Comparison of ENCODE assay signal across 16 cellular contexts in the genomic region with DNA sequence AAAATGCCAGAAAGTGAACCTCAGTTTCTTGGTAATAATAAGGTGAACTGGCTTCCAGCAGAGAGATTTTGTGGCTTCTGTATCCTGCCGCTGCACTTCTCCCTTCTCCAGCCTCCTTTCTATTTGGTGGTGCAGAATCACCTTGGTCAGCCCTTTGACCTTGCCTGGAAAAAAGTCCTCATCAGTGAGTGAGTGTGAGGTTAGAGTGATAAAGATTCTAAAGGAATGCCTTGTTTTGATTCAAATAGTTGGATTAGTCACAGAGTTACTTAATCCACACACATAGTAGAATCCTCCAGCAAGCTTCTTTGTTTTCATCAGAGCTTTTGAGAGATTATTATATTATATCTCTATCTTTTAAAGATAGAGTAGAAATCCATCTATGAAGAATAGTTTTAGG.
DNase-seq lines count a peak whose midpoint lies in the region; FAIRE-seq and TF ChIP-seq lines count a peak whose summit lies in the region.
"Had no signal": no experiment of that assay in that cellular context is flagged by ENCODE, and none has a peak within 500 bp of the region (broad histone marks: within the 10 kb centered on the region; RNA-seq: fewer than 3 reads in every experiment).

No MANE protein-coding gene starts in this region.

- H3K27me3 Mint-ChIP-seq in MCF 10A (ENCODE audit: insufficient read depth, unreplicated experiment), result no peaks in the 10 kb centered on the region

- CTCF ChIA-PET in MCF 10A (lab: Yijun Ruan, JAX), result interaction anchor here (0.6 to 0.8 kb wide), 2 partner anchors 66 to 756 kb away, joined by 3 to 4 read pairs; no protein-coding TSS in a partner anchor

- intact Hi-C loops in MCF 10A (cut with micrococcal nuclease) (no loop called here), breast epithelium (cut with DNase I; ENCODE audit: low total_unique reads) (no loop called here), esophagus squamous epithelium (cut with DNase I) (no loop called here)

- H3K4me3 Mint-ChIP-seq in MCF 10A (ENCODE audit: unreplicated experiment), result no peak overlapping the region
- H3K4me3 Mint-ChIP-seq: activated naive CD4-positive, alpha-beta T cell treated with anti-CD3 and anti-CD28 coated beads for 36 hours had no signal

- H3K9me3 ChIP-seq in breast epithelium (no peaks in the 10 kb centered on the region), adipocyte (ENCODE audit: control insufficient read depth, low read length) (no peaks in the 10 kb centered on the region), esophagus squamous epithelium (no peaks in the 10 kb centered on the region), suprapubic skin (no peaks in the 10 kb centered on the region)
- H3K9me3 ChIP-seq: SJCRH30 had no signal

- FAIRE-seq in urothelium cell line (lab: Jason Lieb, UNC), result no peak
- FAIRE-seq: endothelial cell of umbilical vein had no signal

- H3K4me1 ChIP-seq in breast epithelium (no peaks in the 10 kb centered on the region), adipocyte (ENCODE audit: control insufficient read depth, insufficient read depth, low read length) (peaks cover 36% of the 10 kb centered on the region), esophagus squamous epithelium (peaks cover 0 to 5% (median 0%) of the 10 kb centered on the region in 3 donors), suprapubic skin (no peaks in the 10 kb centered on the region)

- H3K27me3 ChIP-seq in breast epithelium (no peaks in the 10 kb centered on the region), adipocyte (replicated peaks; ENCODE audit: control insufficient read depth, insufficient read depth, low read length) (no peaks in the 10 kb centered on the region), esophagus squamous epithelium (no peaks in the 10 kb centered on the region), suprapubic skin (no peaks in the 10 kb centered on the region)
- H3K27me3 ChIP-seq: SJCRH30 had no signal

- H3K27ac Mint-ChIP-seq in MCF 10A (ENCODE audit: low read depth, unreplicated experiment), result no peak overlapping the region
- H3K27ac Mint-ChIP-seq: activated naive CD4-positive, alpha-beta T cell treated with anti-CD3 and anti-CD28 coated beads for 36 hours had no signal

- H3K4me3 ChIP-seq in breast epithelium, result no peak overlapping the region
- no peak overlapping the region for H3K4me3 ChIP-seq in adipocyte (ENCODE audit: low read length)
- no peak overlapping the region for H3K4me3 ChIP-seq in fibroblast of villous mesenchyme (ENCODE audit: low read depth, low read length)
- H3K4me3 ChIP-seq in esophagus squamous epithelium, result no peak overlapping the region
- no peak overlapping the region for H3K4me3 ChIP-seq in suprapubic skin
- H3K4me3 ChIP-seq: SJCRH30 had no signal

- no TSS peak for BruUV-seq in MCF 10A (replicated peaks; lab: Mats Ljungman, UMichigan)

- H3K4me1 Mint-ChIP-seq in MCF 10A (ENCODE audit: insufficient read depth, unreplicated experiment), result peaks cover 25% of the 10 kb centered on the region

- no peak for TF ChIP-seq POLR2A in breast epithelium (IDR thresholded peaks at IDR 0.05)
- no peak for TF ChIP-seq POLR2A in esophagus squamous epithelium (IDR thresholded peaks at IDR 0.05)
- no peak for TF ChIP-seq POLR2A in suprapubic skin (IDR thresholded peaks at IDR 0.05)

- TF ChIP-seq CTCF in MCF 10A (IDR thresholded peaks at IDR 0.05; ENCODE audit: unreplicated experiment) (no peak), breast epithelium (IDR thresholded peaks at IDR 0.05) (no peak), fibroblast of villous mesenchyme (IDR thresholded peaks at IDR 0.05; ENCODE audit: insufficient read depth, low read depth, low read length) (no peak), esophagus squamous epithelium (IDR thresholded peaks at IDR 0.05) (no peak), suprapubic skin (IDR thresholded peaks at IDR 0.05) (no peak)

- no peaks in the 10 kb centered on the region for H3K36me3 Mint-ChIP-seq in MCF 10A (ENCODE audit: insufficient read depth, unreplicated experiment)

- no peak overlapping the region for H3K9ac ChIP-seq in adipocyte (ENCODE audit: low read length)

- DNase-seq in MCF 10A (ENCODE audit: unreplicated experiment), result peak; percentile 25
- DNase-seq in breast epithelium (ENCODE audit: low spot score in 2 of 2), result no peak
- DNase-seq in adipocyte (ENCODE audit: low read depth), result peak; percentile 48
- peak; percentile 59 for DNase-seq in fibroblast of villous mesenchyme (ENCODE audit: low read depth)
- peak; percentile 35 for DNase-seq in urothelium cell line (ENCODE audit: low spot score)
- no peak for DNase-seq in HT-29 (ENCODE audit: low spot score)
- DNase-seq in esophagus squamous epithelium (lab: John Stamatoyannopoulos, UW), result no peak
- DNase-seq in suprapubic skin (ENCODE audit: low spot score in 2 of 2), result no peak
- DNase-seq: 8988T; activated CD4-positive, alpha-beta T cell treated with anti-CD3 and anti-CD28 coated beads for 4 hours; activated naive CD4-positive, alpha-beta T cell treated with anti-CD3 and anti-CD28 coated beads for 36 hours; cerebellar nuclear complex; GF-D8; T-helper 9 cell had no signal

- no peak for TF ChIP-seq EP300 in suprapubic skin (IDR thresholded peaks at IDR 0.05)

- H3K36me3 ChIP-seq in breast epithelium (no peaks in the 10 kb centered on the region), adipocyte (ENCODE audit: control insufficient read depth, insufficient read depth, low read length, severe bottlenecking) (no peaks in the 10 kb centered on the region), esophagus squamous epithelium (no peaks in the 10 kb centered on the region), suprapubic skin (no peaks in the 10 kb centered on the region)
- H3K36me3 ChIP-seq: SJCRH30 had no signal

- H3K27ac ChIP-seq in breast epithelium, result no peak overlapping the region
- no peak overlapping the region for H3K27ac ChIP-seq in esophagus squamous epithelium
- no peak overlapping the region for H3K27ac ChIP-seq in suprapubic skin
- H3K27ac ChIP-seq: SJCRH30 had no signal

- 77 to 100% methylated on average over 1 of the region's 1 CpG for WGBS in esophagus squamous epithelium, 2 donors
- WGBS in suprapubic skin, result 90% methylated on average over 1 of the region's 1 CpG

- H3K9me3 Mint-ChIP-seq in MCF 10A (ENCODE audit: unreplicated experiment), result no peaks in the 10 kb centered on the region
- H3K9me3 Mint-ChIP-seq: activated naive CD4-positive, alpha-beta T cell treated with anti-CD3 and anti-CD28 coated beads for 36 hours had no signal

- POLR2A ChIA-PET in MCF 10A (lab: Yijun Ruan, JAX), result interaction anchor here (1.1 to 2.8 kb wide), 2 partner anchors 30 to 159 kb away, joined by 3 to 13 read pairs; a partner anchor contains a TSS

Comparison
In these comparisons a context has a peak if more than half of its experiments do, and no peak if none do; other contexts are left out.
1. DNase-seq: peak in MCF 10A (single experiment), adipocyte (single experiment), fibroblast of villous mesenchyme (single experiment) and urothelium cell line (single experiment); none in breast epithelium (0 of 2), HT-29 (single experiment), esophagus squamous epithelium (single experiment) and suprapubic skin (0 of 2).